33 cellular contexts compared by ENCODE assay signal in genomic region chr3:128313181-128313725, GRCh38.
DNase-seq lines count a peak whose midpoint lies in the region; ATAC-seq and TF ChIP-seq lines count a peak whose summit lies in the region.
"Had no signal": no experiment of that assay in that cellular context is flagged by ENCODE, and none has a peak within 500 bp of the region (broad histone marks: within the 10 kb centered on the region; RNA-seq: fewer than 3 reads in every experiment).

No MANE protein-coding gene starts in this region.

- TF ChIP-seq CTCF in lung (IDR thresholded peaks at IDR 0.05; ENCODE audit: control extremely low read depth, extremely low read depth) = no peak

- H3K4me1 Mint-ChIP-seq in activated CD8-positive, alpha-beta memory T cell treated with anti-CD3 and anti-CD28 coated beads, Interleukin-2, amount 10 ng/mL, durations not matched to agents 7 days and 5 days = peaks cover 11% of the 10 kb centered on the region
- H3K4me1 Mint-ChIP-seq: activated B cell treated with CpG ODN at 0.5 μM for 24 hours, CD14-positive monocyte, GM23338 had no signal

- no peaks in the 10 kb centered on the region for H3K36me3 ChIP-seq in lung (ENCODE audit: control insufficient read depth in 2 of 2, insufficient read depth in 2 of 2, low read length in 2 of 2)
- H3K36me3 ChIP-seq: ascending aorta, cardiac muscle cell had no signal

- ATAC-seq in activated CD8-positive, alpha-beta memory T cell treated with anti-CD3 and anti-CD28 coated beads, Interleukin-2, amount 10 ng/mL, durations not matched to agents 7 days and 5 days = no peak
- ATAC-seq in lung (ENCODE audit: insufficient read depth, low FRiP score) = no peak
- ATAC-seq: effector memory CD8-positive, alpha-beta T cell; GM23338; left lung; natural killer cell; T-cell had no signal

- no peaks in the 10 kb centered on the region for H3K9me3 Mint-ChIP-seq in activated CD8-positive, alpha-beta memory T cell treated with anti-CD3 and anti-CD28 coated beads, Interleukin-2, amount 10 ng/mL, durations not matched to agents 7 days and 5 days (ENCODE audit: low read depth)
- H3K9me3 Mint-ChIP-seq: activated B cell treated with CpG ODN at 0.5 μM for 24 hours; CD14-positive monocyte; effector memory CD8-positive, alpha-beta T cell; GM23338; HFFc6; mesothelial cell of epicardium; natural killer cell; T-cell had no signal

- WGBS in lung, 2 donors = 95 to 96% methylated on average over 5 of the region's 5 CpGs

- no peak overlapping the region for H3K27ac ChIP-seq in lung (ENCODE audit: low read depth in 1 of 2, low read length in 1 of 2)
- H3K27ac ChIP-seq: ascending aorta, cardiac muscle cell, left lung had no signal

- H3K4me1 ChIP-seq in lung (ENCODE audit: control insufficient read depth in 2 of 2, insufficient read depth in 2 of 2, low read length in 2 of 2) = peaks cover 0 to 6% of the 10 kb centered on the region in 2 donors
- H3K4me1 ChIP-seq: ascending aorta, left lung had no signal

- no peak overlapping the region for H3K4me3 Mint-ChIP-seq in activated CD8-positive, alpha-beta memory T cell treated with anti-CD3 and anti-CD28 coated beads, Interleukin-2, amount 10 ng/mL, durations not matched to agents 7 days and 5 days
- H3K4me3 Mint-ChIP-seq: activated B cell treated with CpG ODN at 0.5 μM for 24 hours; CD14-positive monocyte; effector memory CD8-positive, alpha-beta T cell; GM23338; HFFc6; mesothelial cell of epicardium; natural killer cell had no signal

- H3K27me3 ChIP-seq in lung (ENCODE audit: control insufficient read depth, insufficient read depth) = no peaks in the 10 kb centered on the region
- H3K27me3 ChIP-seq: ascending aorta, cardiac muscle cell, left lung had no signal

- peaks cover 0 to 4% of the 10 kb centered on the region in 2 donors for H3K9me3 ChIP-seq in lung (ENCODE audit: control insufficient read depth in 2 of 2, insufficient read depth in 1 of 2, low read length in 1 of 2)
- H3K9me3 ChIP-seq: ascending aorta, left lung had no signal

- intact Hi-C loops in posterior vena cava (cut with DNase I) = no loop called here

- no peak overlapping the region for H3K4me3 ChIP-seq in lung
- H3K4me3 ChIP-seq: ascending aorta, cardiac muscle cell, GM23338, left lung had no signal

- H3K36me3 Mint-ChIP-seq in activated CD8-positive, alpha-beta memory T cell treated with anti-CD3 and anti-CD28 coated beads, Interleukin-2, amount 10 ng/mL, durations not matched to agents 7 days and 5 days = no peaks in the 10 kb centered on the region
- H3K36me3 Mint-ChIP-seq: natural killer cell had no signal

- peak; percentile 52 for DNase-seq in activated CD8-positive, alpha-beta memory T cell treated with anti-CD3 and anti-CD28 coated beads for 24 hours
- no peak for DNase-seq in activated CD8-positive, alpha-beta memory T cell treated with anti-CD3 and anti-CD28 coated beads, Interleukin-2, amount 50 U/mL, for 4 hours
- peak; percentile 21 for DNase-seq in activated CD8-positive, alpha-beta memory T cell treated with anti-CD3 and anti-CD28 coated beads, Interleukin-2, amount 10 ng/mL, durations not matched to agents 7 days and 5 days
- DNase-seq in lung (ENCODE audit: low spot score) (peak; percentile 13), posterior vena cava (ENCODE audit: low spot score) (peak; percentile 37), NCI-H1694 (lab: John Stamatoyannopoulos, UW) (no peak), SIG-M5 (lab: John Stamatoyannopoulos, UW) (no peak), SHP77 (lab: John Stamatoyannopoulos, UW) (no peak)
- DNase-seq: activated B cell treated with CpG ODN at 0.5 μM for 24 hours; activated CD4-positive, alpha-beta T cell treated with anti-CD3 and anti-CD28 coated beads, Interleukin-2, amount 50 U/mL, for 1 hour; activated gamma-delta T cell treated with Interleukin-2 at 50 U/mL for 16 hours; Calu3; effector memory CD8-positive, alpha-beta T cell; erythroblast; GF-D8; glutamatergic neuron; HFFc6; left lung; natural killer cell; NCI-H1092; NCI-H187 treated with DMSO at 0.1 percent for 48 hours; NCI-H2171; NCI-H510A; occipital lobe; retina; small intestine; stimulated activated naive CD4-positive, alpha-beta T cell had no signal

- no peaks in the 10 kb centered on the region for H3K27me3 Mint-ChIP-seq in activated CD8-positive, alpha-beta memory T cell treated with anti-CD3 and anti-CD28 coated beads, Interleukin-2, amount 10 ng/mL, durations not matched to agents 7 days and 5 days
- H3K27me3 Mint-ChIP-seq: activated B cell treated with CpG ODN at 0.5 μM for 24 hours; effector memory CD8-positive, alpha-beta T cell; T-cell had no signal

- CTCF ChIA-PET in activated CD8-positive, alpha-beta memory T cell treated with anti-CD3 and anti-CD28 coated beads, Interleukin-2, amount 10 ng/mL, durations not matched to agents 7 days and 5 days (lab: Charles Lee) = no interaction called here

- H3K27ac Mint-ChIP-seq in activated CD8-positive, alpha-beta memory T cell treated with anti-CD3 and anti-CD28 coated beads, Interleukin-2, amount 10 ng/mL, durations not matched to agents 7 days and 5 days = no peak overlapping the region
- H3K27ac Mint-ChIP-seq: activated B cell treated with CpG ODN at 0.5 μM for 24 hours; CD14-positive monocyte; effector memory CD8-positive, alpha-beta T cell; GM23338; HFFc6; mesothelial cell of epicardium; natural killer cell had no signal

Comparison
In these comparisons a context has a peak if more than half of its experiments do, and no peak if none do; other contexts are left out.
1. DNase-seq: peak in activated CD8-positive, alpha-beta memory T cell treated with anti-CD3 and anti-CD28 coated beads for 24 hours (single experiment), activated CD8-positive, alpha-beta memory T cell treated with anti-CD3 and anti-CD28 coated beads, Interleukin-2, amount 10 ng/mL, durations not matched to agents 7 days and 5 days (single experiment), lung (single experiment) and posterior vena cava (single experiment); none in activated CD8-positive, alpha-beta memory T cell treated with anti-CD3 and anti-CD28 coated beads, Interleukin-2, amount 50 U/mL, for 4 hours (single experiment), NCI-H1694 (single experiment), SIG-M5 (single experiment) and SHP77 (0 of 2).